Comparison of ENCODE assay signal across 8 cellular contexts in the genomic region with DNA sequence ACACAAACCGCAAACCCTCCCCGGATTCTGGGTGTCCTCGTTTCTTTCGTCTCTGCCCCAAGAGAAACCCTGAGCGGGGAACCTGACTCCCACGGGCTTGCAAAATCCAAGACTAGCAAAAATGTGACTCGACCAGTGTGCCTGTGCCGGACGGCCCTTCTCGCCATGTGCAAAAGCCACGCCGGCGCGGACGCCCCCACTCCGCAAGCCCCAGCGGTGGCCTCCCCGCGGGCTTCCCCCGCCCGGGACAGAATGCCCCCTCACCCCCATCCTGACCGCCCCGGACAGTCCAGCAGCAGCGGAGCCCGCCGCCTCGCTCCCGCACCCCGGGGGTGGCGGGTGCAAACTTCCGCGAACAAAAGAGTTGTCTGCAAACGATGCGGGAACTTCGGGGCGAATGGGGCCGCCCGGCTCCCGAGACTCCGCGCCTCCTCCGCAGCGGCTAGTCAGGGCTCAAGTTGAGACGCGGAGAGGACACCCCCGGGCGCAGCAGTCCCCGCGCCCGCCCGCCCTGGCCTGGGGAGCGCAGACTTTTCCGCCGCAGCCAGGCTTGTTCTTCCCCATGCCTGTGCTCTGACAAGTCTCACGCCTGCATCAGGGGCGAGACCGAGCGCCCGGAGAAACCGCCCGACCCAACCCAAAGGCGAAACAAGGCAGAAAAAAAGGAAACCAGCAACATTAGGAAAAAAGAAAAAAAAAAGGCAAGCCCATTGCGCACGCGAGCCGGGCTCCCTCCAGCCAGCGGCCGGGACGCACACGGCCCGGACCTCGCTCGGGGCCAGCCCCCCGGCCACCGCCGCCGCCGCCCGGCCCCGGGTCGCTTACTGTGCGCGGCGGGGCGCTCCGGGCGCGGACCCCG. TPM values are rescaled to one million over a fixed set of nuclear protein-coding genes. Genes with fewer than 3 reads are reported as not detected.
A peak's percentile ranks its signal among the peaks of the same experiment; 100 is the strongest.
DNase-seq lines count a peak whose midpoint lies in the region; FAIRE-seq and TF ChIP-seq lines count a peak whose summit lies in the region.

No MANE protein-coding gene starts in this region.

- H3K9me3 ChIP-seq in DOHH2 (ENCODE audit: control insufficient read depth, insufficient read depth, low read length), result no peaks in the 10 kb centered on the region
- no peaks in the 10 kb centered on the region for H3K9me3 ChIP-seq in HEK293 (ENCODE audit: control insufficient read depth, insufficient read depth, low read depth, low read length)
- no peaks in the 10 kb centered on the region for H3K9me3 ChIP-seq in breast epithelium
- H3K9me3 ChIP-seq in stomach, result no peaks in the 10 kb centered on the region

- H3K27ac ChIP-seq in DOHH2 (ENCODE audit: low read depth, low read length) (peak overlapping the region; percentile 75), HEK293 (ENCODE audit: extremely low read depth, low read depth, low read length) (peak overlapping the region; percentile 47; the same call in 1 of the 2 replicates), breast epithelium (peak overlapping the region; percentile 61 to 90), stomach (peak overlapping the region; percentile 72 to 97 (median 89))

- H3K4me3 ChIP-seq in DOHH2 (ENCODE audit: low read length), result peak overlapping the region; percentile 90
- peak overlapping the region; percentile 46 for H3K4me3 ChIP-seq in HEK293 (ENCODE audit: low read depth, low read length)
- H3K4me3 ChIP-seq in breast epithelium, result peak overlapping the region; percentile 70 to 86 (median 77)
- H3K4me3 ChIP-seq in stomach, result peak overlapping the region; percentile 58 to 88 (median 74)

- POLR2A ChIA-PET in HEK293 (lab: Yijun Ruan, JAX), result no interaction called here

- TF ChIP-seq EP300 in stomach (IDR thresholded peaks at IDR 0.05), result no peak

- CTCF ChIA-PET in HEK293 (lab: Yijun Ruan, JAX), result interaction anchor here (0.6 to 1.1 kb wide), 5 partner anchors 37 to 213 kb away, joined by 3 to 7 read pairs (median 5); no protein-coding TSS in a partner anchor

- no peak for TF ChIP-seq POLR2A in breast epithelium (IDR thresholded peaks at IDR 0.05)
- no peak for TF ChIP-seq POLR2A in stomach (IDR thresholded peaks at IDR 0.05)
- no peak for TF ChIP-seq POLR2A in H54 (IDR thresholded peaks at IDR 0.05; ENCODE audit: low read depth, low read length)

- H3K36me3 ChIP-seq in DOHH2 (ENCODE audit: control insufficient read depth, low read length) (peaks cover 12% of the 10 kb centered on the region), HEK293 (ENCODE audit: control insufficient read depth in 2 of 2, insufficient read depth in 1 of 2, low read length in 2 of 2) (peaks cover 0 to 11% of the 10 kb centered on the region in 2 experiments; a peak in 1 of 3 replicates), breast epithelium (no peaks in the 10 kb centered on the region), stomach (peaks cover 0 to 7% (median 6%) of the 10 kb centered on the region in 4 donors)

- DNase-seq in RKO (ENCODE audit: low spot score), result peak; percentile 39
- DNase-seq in breast epithelium (ENCODE audit: low spot score in 2 of 2), result no peak
- peak; percentile 40 for DNase-seq in kidney tubule cell (ENCODE audit: low spot score)
- DNase-seq in stomach, result peak; percentile 46
- DNase-seq in H54 (ENCODE audit: insufficient read length, low spot score), result no peak
- no peak for DNase-seq in NCI-H446 (lab: John Stamatoyannopoulos, UW)

- H3F3A ChIP-seq in DOHH2 (ENCODE audit: control insufficient read depth, insufficient read depth), result peaks cover 34% of the 10 kb centered on the region

- H3K79me2 ChIP-seq in DOHH2 (ENCODE audit: control insufficient read depth, low read length), result peaks cover 53% of the 10 kb centered on the region

- peak overlapping the region; percentile 72 for H3K4me2 ChIP-seq in DOHH2 (ENCODE audit: low read length)

- intact Hi-C loops in breast epithelium (cut with DNase I; ENCODE audit: low total_unique reads) (loop anchor here (5.0 kb wide), 2 partner anchors 36 to 201 kb away; no protein-coding TSS in a partner anchor), stomach (cut with DNase I; ENCODE audit: low total_unique reads) (loop anchor here (5.0 kb wide), 1 partner anchor 206 kb away; no protein-coding TSS in a partner anchor)

- no peak for FAIRE-seq in H54 (lab: Jason Lieb, UNC)

- H3K9me2 ChIP-seq in DOHH2 (replicated peaks; ENCODE audit: control insufficient read depth, low read length), result no peaks in the 10 kb centered on the region

- TF ChIP-seq CTCF in DOHH2 (IDR thresholded peaks at IDR 0.05; ENCODE audit: low read depth, low read length, poor library complexity, severe bottlenecking), result no peak
- no peak for TF ChIP-seq CTCF in HEK293 (tag by site-specific recombination; IDR thresholded peaks at IDR 0.05)
- TF ChIP-seq CTCF in breast epithelium (IDR thresholded peaks at IDR 0.05), result no peak
- TF ChIP-seq CTCF in stomach (IDR thresholded peaks at IDR 0.05), result no peak

- H4K20me1 ChIP-seq in DOHH2 (ENCODE audit: control insufficient read depth, insufficient read depth, low read depth, low read length), result peaks cover 12% of the 10 kb centered on the region

- H3K27me3 ChIP-seq in DOHH2 (ENCODE audit: control insufficient read depth, low read length), result no peaks in the 10 kb centered on the region
- H3K27me3 ChIP-seq in breast epithelium, result no peaks in the 10 kb centered on the region
- no peaks in the 10 kb centered on the region for H3K27me3 ChIP-seq in stomach

- H3K4me1 ChIP-seq in DOHH2 (ENCODE audit: control insufficient read depth, low read length) (peaks cover 54% of the 10 kb centered on the region), HEK293 (ENCODE audit: control insufficient read depth, insufficient read depth, low read length) (peaks cover 31% of the 10 kb centered on the region), breast epithelium (peaks cover 4 to 35% of the 10 kb centered on the region in 2 donors), stomach (peaks cover 55 to 78% (median 68%) of the 10 kb centered on the region in 4 donors)

- WGBS in stomach, 5 donors, result 0 to 1% (median 0%) methylated on average over 22 to 89 of the region's 89 CpGs

TF ChIP-seq in HEK293, 187 proteins besides CTCF, POLR2A, EP300 and RAD21 (continues in another document):
- TF ChIP-seq, protein P1, sequence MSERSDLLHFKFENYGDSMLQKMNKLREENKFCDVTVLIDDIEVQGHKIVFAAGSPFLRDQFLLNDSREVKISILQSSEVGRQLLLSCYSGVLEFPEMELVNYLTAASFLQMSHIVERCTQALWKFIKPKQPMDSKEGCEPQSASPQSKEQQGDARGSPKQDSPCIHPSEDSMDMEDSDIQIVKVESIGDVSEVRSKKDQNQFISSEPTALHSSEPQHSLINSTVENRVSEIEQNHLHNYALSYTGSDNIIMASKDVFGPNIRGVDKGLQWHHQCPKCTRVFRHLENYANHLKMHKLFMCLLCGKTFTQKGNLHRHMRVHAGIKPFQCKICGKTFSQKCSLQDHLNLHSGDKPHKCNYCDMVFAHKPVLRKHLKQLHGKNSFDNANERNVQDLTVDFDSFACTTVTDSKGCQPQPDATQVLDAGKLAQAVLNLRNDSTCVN (tag by site-specific recombination; optimal IDR thresholded peaks at IDR 0.05), result peak; percentile 74
- TF ChIP-seq ZNF335 (tag by site-specific recombination; conservative IDR thresholded peaks at IDR 0.05) (peak; percentile 95), ZNF26 (tag by site-specific recombination; IDR thresholded peaks at IDR 0.05) (no peak), ZNF529 (tag by site-specific recombination; IDR thresholded peaks at IDR 0.05; ENCODE audit: insufficient replicate concordance) (no peak), IKZF3 (tag by site-specific recombination; IDR thresholded peaks at IDR 0.05) (no peak), YY1 (tag by site-specific recombination; IDR thresholded peaks at IDR 0.05) (no peak), ZNF530 (tag by site-specific recombination; IDR thresholded peaks at IDR 0.05; ENCODE audit: low read depth) (no peak)
- TF ChIP-seq, protein P2, sequence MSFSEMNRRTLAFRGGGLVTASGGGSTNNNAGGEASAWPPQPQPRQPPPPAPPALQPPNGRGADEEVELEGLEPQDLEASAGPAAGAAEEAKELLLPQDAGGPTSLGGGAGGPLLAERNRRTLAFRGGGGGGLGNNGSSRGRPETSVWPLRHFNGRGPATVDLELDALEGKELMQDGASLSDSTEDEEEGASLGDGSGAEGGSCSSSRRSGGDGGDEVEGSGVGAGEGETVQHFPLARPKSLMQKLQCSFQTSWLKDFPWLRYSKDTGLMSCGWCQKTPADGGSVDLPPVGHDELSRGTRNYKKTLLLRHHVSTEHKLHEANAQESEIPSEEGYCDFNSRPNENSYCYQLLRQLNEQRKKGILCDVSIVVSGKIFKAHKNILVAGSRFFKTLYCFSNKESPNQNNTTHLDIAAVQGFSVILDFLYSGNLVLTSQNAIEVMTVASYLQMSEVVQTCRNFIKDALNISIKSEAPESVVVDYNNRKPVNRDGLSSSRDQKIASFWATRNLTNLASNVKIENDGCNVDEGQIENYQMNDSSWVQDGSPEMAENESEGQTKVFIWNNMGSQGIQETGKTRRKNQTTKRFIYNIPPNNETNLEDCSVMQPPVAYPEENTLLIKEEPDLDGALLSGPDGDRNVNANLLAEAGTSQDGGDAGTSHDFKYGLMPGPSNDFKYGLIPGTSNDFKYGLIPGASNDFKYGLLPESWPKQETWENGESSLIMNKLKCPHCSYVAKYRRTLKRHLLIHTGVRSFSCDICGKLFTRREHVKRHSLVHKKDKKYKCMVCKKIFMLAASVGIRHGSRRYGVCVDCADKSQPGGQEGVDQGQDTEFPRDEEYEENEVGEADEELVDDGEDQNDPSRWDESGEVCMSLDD (tag by site-specific recombination; IDR thresholded peaks at IDR 0.05), result peak; percentile 26; the same call in 1 of the 2 replicates

RNA-seq across cellular contexts. Expression of gene FAM53B, which starts 0.8 kb away (rescaled TPM):
- total RNA-seq in breast epithelium, result 10 to 100 TPM; 17.0 to 39.7 (median 22.8) TPM
- 10 to 100 TPM in 4 of 5 donors, 1 to 10 TPM in 1; 9.4 to 46.9 (median 19.3) TPM for total RNA-seq in stomach
- polyA plus RNA-seq in stomach, result 1 to 10 TPM; 5.7 to 9.3 (median 8.2) TPM

RNA-seq across cellular contexts. Expression of gene EEF1AKMT2, which starts 48.3 kb away (rescaled TPM):
- 10 to 100 TPM; 14.1 to 23.6 (median 23.2) TPM for total RNA-seq in breast epithelium
- 10 to 100 TPM in 4 of 5 donors, 1 to 10 TPM in 1; 7.6 to 47.9 (median 18.0) TPM for total RNA-seq in stomach
- polyA plus RNA-seq in stomach, result 10 to 100 TPM; 11.3 to 13.3 (median 11.6) TPM

RNA-seq across cellular contexts. Expression of gene ABRAXAS2, which starts 58.2 kb away (rescaled TPM):
- 10 to 100 TPM; 11.4 to 13.9 (median 13.4) TPM for total RNA-seq in breast epithelium
- 10 to 100 TPM in 2 of 5 donors, 1 to 10 TPM in 2, under 1 TPM in 1; 0.29 to 20.5 (median 7.0) TPM for total RNA-seq in stomach
- polyA plus RNA-seq in stomach, result 1 to 10 TPM; 5.2 to 5.9 (median 5.5) TPM

Comparison
In these comparisons a context has a peak if more than half of its experiments do, and no peak if none do; other contexts are left out.
1. DNase-seq: peak in RKO (single experiment), kidney tubule cell (single experiment) and stomach (single experiment); none in breast epithelium (0 of 2), H54 (single experiment) and NCI-H446 (0 of 2).
2. Peak in every context shown above with its lines, with median percentiles within 50 percentile points of each other: H3K27ac ChIP-seq and H3K4me3 ChIP-seq.